ENCODE assay signal across 1 cellular context in the genomic region with DNA sequence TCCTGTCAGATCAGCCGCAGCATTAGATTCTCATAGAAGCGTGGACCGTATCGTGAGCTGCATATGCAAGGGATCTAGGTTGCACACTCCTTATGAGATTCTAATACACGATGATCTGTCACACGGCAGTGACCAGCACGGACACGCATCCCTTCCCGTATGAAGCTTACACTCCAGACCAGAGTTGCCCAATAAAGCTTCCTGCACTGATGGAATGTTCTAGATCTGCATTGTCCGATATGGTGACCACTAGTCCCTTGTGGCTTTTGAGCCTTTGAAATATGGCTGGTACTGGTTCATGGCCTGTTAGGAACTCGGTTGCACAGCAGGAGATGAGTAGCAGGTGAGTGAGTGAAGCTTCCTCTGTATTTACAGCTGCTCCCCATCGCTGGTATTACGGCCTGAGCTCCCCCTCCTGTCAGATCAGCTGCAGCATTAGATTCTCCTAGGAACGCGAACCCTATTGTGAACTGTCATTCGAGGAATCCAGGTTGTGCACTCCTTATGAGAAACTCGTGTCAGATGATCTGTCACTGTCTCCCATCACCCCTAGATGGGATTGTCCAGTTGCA.
A peak's percentile ranks its signal among the peaks of the same experiment; 100 is the strongest.
TF ChIP-seq lines count a peak whose summit lies in the region.

No MANE protein-coding gene starts in this region.

TF ChIP-seq in HepG2, 621 proteins besides CTCF, POLR2A, EP300 and RAD21 (continued from another document and continues in another):
- TF ChIP-seq, protein P1, sequence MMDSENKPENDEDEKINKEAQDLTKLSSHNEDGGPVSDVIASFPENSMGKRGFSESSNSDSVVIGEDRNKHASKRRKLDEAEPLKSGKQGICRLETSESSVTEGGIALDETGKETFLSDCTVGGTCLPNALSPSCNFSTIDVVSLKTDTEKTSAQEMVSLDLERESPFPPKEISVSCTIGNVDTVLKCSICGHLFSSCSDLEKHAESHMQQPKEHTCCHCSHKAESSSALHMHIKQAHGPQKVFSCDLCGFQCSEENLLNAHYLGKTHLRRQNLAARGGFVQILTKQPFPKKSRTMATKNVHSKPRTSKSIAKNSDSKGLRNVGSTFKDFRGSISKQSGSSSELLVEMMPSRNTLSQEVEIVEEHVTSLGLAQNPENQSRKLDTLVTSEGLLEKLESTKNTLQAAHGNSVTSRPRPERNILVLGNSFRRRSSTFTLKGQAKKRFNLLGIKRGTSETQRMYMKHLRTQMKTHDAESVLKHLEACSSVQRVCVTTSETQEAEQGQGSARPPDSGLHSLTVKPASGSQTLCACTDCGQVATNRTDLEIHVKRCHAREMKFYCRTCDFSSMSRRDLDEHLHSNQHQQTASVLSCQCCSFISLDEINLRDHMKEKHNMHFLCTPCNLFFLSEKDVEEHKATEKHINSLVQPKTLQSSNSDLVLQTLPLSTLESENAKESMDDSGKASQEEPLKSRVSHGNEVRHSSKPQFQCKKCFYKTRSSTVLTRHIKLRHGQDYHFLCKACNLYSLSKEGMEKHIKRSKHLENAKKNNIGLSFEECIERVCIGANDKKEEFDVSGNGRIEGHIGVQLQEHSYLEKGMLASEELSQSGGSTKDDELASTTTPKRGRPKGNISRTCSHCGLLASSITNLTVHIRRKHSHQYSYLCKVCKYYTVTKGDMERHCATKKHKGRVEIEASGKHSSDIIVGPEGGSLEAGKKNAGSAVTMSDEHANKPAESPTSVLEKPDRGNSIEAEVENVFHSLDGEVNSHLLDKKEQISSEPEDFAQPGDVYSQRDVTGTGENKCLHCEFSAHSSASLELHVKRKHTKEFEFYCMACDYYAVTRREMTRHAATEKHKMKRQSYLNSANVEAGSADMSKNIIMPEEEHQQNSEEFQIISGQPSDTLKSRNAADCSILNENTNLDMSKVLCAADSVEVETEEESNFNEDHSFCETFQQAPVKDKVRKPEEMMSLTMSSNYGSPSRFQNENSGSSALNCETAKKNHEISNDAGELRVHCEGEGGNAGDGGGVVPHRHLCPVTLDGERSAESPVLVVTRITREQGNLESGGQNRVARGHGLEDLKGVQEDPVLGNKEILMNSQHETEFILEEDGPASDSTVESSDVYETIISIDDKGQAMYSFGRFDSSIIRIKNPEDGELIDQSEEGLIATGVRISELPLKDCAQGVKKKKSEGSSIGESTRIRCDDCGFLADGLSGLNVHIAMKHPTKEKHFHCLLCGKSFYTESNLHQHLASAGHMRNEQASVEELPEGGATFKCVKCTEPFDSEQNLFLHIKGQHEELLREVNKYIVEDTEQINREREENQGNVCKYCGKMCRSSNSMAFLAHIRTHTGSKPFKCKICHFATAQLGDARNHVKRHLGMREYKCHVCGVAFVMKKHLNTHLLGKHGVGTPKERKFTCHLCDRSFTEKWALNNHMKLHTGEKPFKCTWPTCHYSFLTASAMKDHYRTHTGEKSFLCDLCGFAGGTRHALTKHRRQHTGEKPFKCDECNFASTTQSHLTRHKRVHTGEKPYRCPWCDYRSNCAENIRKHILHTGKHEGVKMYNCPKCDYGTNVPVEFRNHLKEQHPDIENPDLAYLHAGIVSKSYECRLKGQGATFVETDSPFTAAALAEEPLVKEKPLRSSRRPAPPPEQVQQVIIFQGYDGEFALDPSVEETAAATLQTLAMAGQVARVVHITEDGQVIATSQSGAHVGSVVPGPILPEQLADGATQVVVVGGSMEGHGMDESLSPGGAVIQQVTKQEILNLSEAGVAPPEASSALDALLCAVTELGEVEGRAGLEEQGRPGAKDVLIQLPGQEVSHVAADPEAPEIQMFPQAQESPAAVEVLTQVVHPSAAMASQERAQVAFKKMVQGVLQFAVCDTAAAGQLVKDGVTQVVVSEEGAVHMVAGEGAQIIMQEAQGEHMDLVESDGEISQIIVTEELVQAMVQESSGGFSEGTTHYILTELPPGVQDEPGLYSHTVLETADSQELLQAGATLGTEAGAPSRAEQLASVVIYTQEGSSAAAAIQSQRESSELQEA (CRISPR knock-in tag; IDR thresholded peaks at IDR 0.05; ENCODE audit: not compliant biosample characterization) = no peak
- TF ChIP-seq KDM4B (CRISPR knock-in tag; IDR thresholded peaks at IDR 0.05) (no peak), PITX1 (CRISPR knock-in tag; IDR thresholded peaks at IDR 0.05) (0 out of 2 replicates have a peak, but pooled peaks have one; percentile 32), SMYD3 (CRISPR knock-in tag; IDR thresholded peaks at IDR 0.05) (no peak), SALL1 (CRISPR knock-in tag; IDR thresholded peaks at IDR 0.05) (peak; percentile 50), SMC3 (IDR thresholded peaks at IDR 0.05; ENCODE audit: low read length) (peak; percentile 75), CAMTA2 (CRISPR knock-in tag; IDR thresholded peaks at IDR 0.05; ENCODE audit: borderline replicate concordance) (no peak), IRX3 (CRISPR knock-in tag; IDR thresholded peaks at IDR 0.05; ENCODE audit: borderline replicate concordance, low read depth) (no peak), KLF11 (CRISPR knock-in tag; IDR thresholded peaks at IDR 0.05) (no peak), FOXK1 (CRISPR knock-in tag; IDR thresholded peaks at IDR 0.05; ENCODE audit: borderline replicate concordance, low read depth) (no peak), GTF2F1 (IDR thresholded peaks at IDR 0.05; ENCODE audit: low read length) (no peak), ZBTB20 (CRISPR knock-in tag; IDR thresholded peaks at IDR 0.05; ENCODE audit: borderline replicate concordance, low read depth) (0 out of 2 replicates have a peak, but pooled peaks have one; percentile 26), ZFY (CRISPR knock-in tag; IDR thresholded peaks at IDR 0.05) (no peak), GATAD2A (CRISPR knock-in tag; IDR thresholded peaks at IDR 0.05) (0 out of 2 replicates have a peak, but pooled peaks have one; percentile 17), POLR2G (IDR thresholded peaks at IDR 0.05; ENCODE audit: low read depth, low read length) (no peak), SNRNP70 (IDR thresholded peaks at IDR 0.05; ENCODE audit: low read depth, low read length) (no peak), TCF7 (IDR thresholded peaks at IDR 0.05; ENCODE audit: low read depth) (no peak), ZFX (CRISPR knock-in tag; IDR thresholded peaks at IDR 0.05; ENCODE audit: low read depth) (peak; percentile 38; the same call in 1 of the 2 replicates), ZNF34 (CRISPR knock-in tag; IDR thresholded peaks at IDR 0.05; ENCODE audit: borderline replicate concordance) (no peak), ZSCAN22 (CRISPR knock-in tag; IDR thresholded peaks at IDR 0.05) (no peak), ZNF747 (CRISPR knock-in tag; IDR thresholded peaks at IDR 0.05; ENCODE audit: borderline replicate concordance) (no peak), ZNF335 (CRISPR knock-in tag; IDR thresholded peaks at IDR 0.05) (no peak), ZNF235 (CRISPR knock-in tag; IDR thresholded peaks at IDR 0.05; ENCODE audit: borderline replicate concordance) (no peak), AGO1 (IDR thresholded peaks at IDR 0.05; ENCODE audit: low read depth, low read length, poor library complexity, severe bottlenecking) (no peak)
- TF ChIP-seq, protein P2, sequence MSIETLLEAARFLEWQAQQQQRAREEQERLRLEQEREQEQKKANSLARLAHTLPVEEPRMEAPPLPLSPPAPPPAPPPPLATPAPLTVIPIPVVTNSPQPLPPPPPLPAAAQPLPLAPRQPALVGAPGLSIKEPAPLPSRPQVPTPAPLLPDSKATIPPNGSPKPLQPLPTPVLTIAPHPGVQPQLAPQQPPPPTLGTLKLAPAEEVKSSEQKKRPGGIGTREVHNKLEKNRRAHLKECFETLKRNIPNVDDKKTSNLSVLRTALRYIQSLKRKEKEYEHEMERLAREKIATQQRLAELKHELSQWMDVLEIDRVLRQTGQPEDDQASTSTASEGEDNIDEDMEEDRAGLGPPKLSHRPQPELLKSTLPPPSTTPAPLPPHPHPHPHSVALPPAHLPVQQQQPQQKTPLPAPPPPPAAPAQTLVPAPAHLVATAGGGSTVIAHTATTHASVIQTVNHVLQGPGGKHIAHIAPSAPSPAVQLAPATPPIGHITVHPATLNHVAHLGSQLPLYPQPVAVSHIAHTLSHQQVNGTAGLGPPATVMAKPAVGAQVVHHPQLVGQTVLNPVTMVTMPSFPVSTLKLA (IDR thresholded peaks at IDR 0.05) = no peak
- TF ChIP-seq, protein P3, sequence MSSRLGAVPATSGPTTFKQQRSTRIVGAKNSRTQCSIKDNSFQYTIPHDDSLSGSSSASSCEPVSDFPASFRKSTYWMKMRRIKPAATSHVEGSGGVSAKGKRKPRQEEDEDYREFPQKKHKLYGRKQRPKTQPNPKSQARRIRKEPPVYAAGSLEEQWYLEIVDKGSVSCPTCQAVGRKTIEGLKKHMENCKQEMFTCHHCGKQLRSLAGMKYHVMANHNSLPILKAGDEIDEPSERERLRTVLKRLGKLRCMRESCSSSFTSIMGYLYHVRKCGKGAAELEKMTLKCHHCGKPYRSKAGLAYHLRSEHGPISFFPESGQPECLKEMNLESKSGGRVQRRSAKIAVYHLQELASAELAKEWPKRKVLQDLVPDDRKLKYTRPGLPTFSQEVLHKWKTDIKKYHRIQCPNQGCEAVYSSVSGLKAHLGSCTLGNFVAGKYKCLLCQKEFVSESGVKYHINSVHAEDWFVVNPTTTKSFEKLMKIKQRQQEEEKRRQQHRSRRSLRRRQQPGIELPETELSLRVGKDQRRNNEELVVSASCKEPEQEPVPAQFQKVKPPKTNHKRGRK (CRISPR knock-in tag; IDR thresholded peaks at IDR 0.05) = 0 out of 2 replicates have a peak, but pooled peaks have one; percentile 51
- TF ChIP-seq, protein P4, sequence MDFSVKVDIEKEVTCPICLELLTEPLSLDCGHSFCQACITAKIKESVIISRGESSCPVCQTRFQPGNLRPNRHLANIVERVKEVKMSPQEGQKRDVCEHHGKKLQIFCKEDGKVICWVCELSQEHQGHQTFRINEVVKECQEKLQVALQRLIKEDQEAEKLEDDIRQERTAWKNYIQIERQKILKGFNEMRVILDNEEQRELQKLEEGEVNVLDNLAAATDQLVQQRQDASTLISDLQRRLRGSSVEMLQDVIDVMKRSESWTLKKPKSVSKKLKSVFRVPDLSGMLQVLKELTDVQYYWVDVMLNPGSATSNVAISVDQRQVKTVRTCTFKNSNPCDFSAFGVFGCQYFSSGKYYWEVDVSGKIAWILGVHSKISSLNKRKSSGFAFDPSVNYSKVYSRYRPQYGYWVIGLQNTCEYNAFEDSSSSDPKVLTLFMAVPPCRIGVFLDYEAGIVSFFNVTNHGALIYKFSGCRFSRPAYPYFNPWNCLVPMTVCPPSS (IDR thresholded peaks at IDR 0.05) = no peak
- TF ChIP-seq, protein P5, sequence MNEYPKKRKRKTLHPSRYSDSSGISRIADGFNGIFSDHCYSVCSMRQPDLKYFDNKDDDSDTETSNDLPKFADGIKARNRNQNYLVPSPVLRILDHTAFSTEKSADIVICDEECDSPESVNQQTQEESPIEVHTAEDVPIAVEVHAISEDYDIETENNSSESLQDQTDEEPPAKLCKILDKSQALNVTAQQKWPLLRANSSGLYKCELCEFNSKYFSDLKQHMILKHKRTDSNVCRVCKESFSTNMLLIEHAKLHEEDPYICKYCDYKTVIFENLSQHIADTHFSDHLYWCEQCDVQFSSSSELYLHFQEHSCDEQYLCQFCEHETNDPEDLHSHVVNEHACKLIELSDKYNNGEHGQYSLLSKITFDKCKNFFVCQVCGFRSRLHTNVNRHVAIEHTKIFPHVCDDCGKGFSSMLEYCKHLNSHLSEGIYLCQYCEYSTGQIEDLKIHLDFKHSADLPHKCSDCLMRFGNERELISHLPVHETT (CRISPR knock-in tag; conservative IDR thresholded peaks at IDR 0.05) = no peak
- TF ChIP-seq, protein P6, sequence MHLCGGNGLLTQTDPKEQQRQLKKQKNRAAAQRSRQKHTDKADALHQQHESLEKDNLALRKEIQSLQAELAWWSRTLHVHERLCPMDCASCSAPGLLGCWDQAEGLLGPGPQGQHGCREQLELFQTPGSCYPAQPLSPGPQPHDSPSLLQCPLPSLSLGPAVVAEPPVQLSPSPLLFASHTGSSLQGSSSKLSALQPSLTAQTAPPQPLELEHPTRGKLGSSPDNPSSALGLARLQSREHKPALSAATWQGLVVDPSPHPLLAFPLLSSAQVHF (CRISPR knock-in tag; IDR thresholded peaks at IDR 0.05) = no peak
- TF ChIP-seq, protein P7, sequence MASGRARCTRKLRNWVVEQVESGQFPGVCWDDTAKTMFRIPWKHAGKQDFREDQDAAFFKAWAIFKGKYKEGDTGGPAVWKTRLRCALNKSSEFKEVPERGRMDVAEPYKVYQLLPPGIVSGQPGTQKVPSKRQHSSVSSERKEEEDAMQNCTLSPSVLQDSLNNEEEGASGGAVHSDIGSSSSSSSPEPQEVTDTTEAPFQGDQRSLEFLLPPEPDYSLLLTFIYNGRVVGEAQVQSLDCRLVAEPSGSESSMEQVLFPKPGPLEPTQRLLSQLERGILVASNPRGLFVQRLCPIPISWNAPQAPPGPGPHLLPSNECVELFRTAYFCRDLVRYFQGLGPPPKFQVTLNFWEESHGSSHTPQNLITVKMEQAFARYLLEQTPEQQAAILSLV (CRISPR knock-in tag; IDR thresholded peaks at IDR 0.05; ENCODE audit: borderline replicate concordance) = no peak
- TF ChIP-seq, protein P8, sequence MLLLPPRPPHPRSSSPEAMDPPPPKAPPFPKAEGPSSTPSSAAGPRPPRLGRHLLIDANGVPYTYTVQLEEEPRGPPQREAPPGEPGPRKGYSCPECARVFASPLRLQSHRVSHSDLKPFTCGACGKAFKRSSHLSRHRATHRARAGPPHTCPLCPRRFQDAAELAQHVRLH (CRISPR knock-in tag; IDR thresholded peaks at IDR 0.05; ENCODE audit: borderline replicate concordance, low read depth) = 0 out of 2 replicates have a peak, but pooled peaks have one; percentile 37
- TF ChIP-seq, protein P9, sequence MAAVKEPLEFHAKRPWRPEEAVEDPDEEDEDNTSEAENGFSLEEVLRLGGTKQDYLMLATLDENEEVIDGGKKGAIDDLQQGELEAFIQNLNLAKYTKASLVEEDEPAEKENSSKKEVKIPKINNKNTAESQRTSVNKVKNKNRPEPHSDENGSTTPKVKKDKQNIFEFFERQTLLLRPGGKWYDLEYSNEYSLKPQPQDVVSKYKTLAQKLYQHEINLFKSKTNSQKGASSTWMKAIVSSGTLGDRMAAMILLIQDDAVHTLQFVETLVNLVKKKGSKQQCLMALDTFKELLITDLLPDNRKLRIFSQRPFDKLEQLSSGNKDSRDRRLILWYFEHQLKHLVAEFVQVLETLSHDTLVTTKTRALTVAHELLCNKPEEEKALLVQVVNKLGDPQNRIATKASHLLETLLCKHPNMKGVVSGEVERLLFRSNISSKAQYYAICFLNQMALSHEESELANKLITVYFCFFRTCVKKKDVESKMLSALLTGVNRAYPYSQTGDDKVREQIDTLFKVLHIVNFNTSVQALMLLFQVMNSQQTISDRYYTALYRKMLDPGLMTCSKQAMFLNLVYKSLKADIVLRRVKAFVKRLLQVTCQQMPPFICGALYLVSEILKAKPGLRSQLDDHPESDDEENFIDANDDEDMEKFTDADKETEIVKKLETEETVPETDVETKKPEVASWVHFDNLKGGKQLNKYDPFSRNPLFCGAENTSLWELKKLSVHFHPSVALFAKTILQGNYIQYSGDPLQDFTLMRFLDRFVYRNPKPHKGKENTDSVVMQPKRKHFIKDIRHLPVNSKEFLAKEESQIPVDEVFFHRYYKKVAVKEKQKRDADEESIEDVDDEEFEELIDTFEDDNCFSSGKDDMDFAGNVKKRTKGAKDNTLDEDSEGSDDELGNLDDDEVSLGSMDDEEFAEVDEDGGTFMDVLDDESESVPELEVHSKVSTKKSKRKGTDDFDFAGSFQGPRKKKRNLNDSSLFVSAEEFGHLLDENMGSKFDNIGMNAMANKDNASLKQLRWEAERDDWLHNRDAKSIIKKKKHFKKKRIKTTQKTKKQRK (IDR thresholded peaks at IDR 0.05; ENCODE audit: low read length) = no peak
